13 cellular contexts compared by ENCODE assay signal in genomic region chr2:111617299-111617803, GRCh38.
A peak's percentile ranks its signal among the peaks of the same experiment; 100 is the strongest.
DNase-seq lines count a peak whose midpoint lies in the region; ATAC-seq and TF ChIP-seq lines count a peak whose summit lies in the region.
"Had no signal": no experiment of that assay in that cellular context is flagged by ENCODE, and none has a peak within 500 bp of the region (broad histone marks: within the 10 kb centered on the region; RNA-seq: fewer than 3 reads in every experiment).

No MANE protein-coding gene starts in this region.

- in situ Hi-C loops in mammary epithelial cell (cut with MboI; ENCODE audit: low sequenced_read_pairs in 2 of 2), result no loop called here

- no peak for TF ChIP-seq CTCF in MCF 10A (IDR thresholded peaks at IDR 0.05; ENCODE audit: unreplicated experiment)
- TF ChIP-seq CTCF in breast epithelium (IDR thresholded peaks at IDR 0.05), result no peak
- no peak for TF ChIP-seq CTCF in mammary epithelial cell (conservative IDR thresholded peaks at IDR 0.05 in 1 of 2, IDR thresholded peaks at IDR 0.05 in 1 of 2; ENCODE audit: extremely low read depth in 1 of 2, insufficient read depth in 1 of 2, low read depth in 1 of 2, low read length in 2 of 2)
- no peak for TF ChIP-seq CTCF in tibial artery (IDR thresholded peaks at IDR 0.05)

- H3K27me3 Mint-ChIP-seq in MCF 10A (ENCODE audit: insufficient read depth, unreplicated experiment), result no peaks in the 10 kb centered on the region
- H3K27me3 Mint-ChIP-seq in activated CD4-positive, alpha-beta T cell treated with anti-CD3 and anti-CD28 coated beads, Interleukin-2, amount 10 ng/mL, durations not matched to agents 24 days and 14 days, result peaks cover 12% of the 10 kb centered on the region

- no peaks in the 10 kb centered on the region for H3K36me3 Mint-ChIP-seq in MCF 10A (ENCODE audit: insufficient read depth, unreplicated experiment)
- H3K36me3 Mint-ChIP-seq in activated CD4-positive, alpha-beta T cell treated with anti-CD3 and anti-CD28 coated beads, Interleukin-2, amount 10 ng/mL, durations not matched to agents 24 days and 14 days (ENCODE audit: low read depth), result no peaks in the 10 kb centered on the region
- H3K36me3 Mint-ChIP-seq: activated CD8-positive, alpha-beta memory T cell treated with anti-CD3 and anti-CD28 coated beads, Interleukin-2, amount 10 ng/mL, durations not matched to agents 7 days and 5 days; memory B cell had no signal

- peak overlapping the region; percentile 7 for H3K4me2 ChIP-seq in mammary epithelial cell (ENCODE audit: insufficient read depth, low read depth, low read length)

- DNase-seq in MCF 10A (ENCODE audit: unreplicated experiment), result peak; percentile 27
- DNase-seq in breast epithelium (ENCODE audit: low spot score in 2 of 2), result no peak
- DNase-seq in mammary epithelial cell, result no peak
- DNase-seq in kidney glomerular epithelial cell (lab: John Stamatoyannopoulos, UW), result peak; percentile 14
- DNase-seq in cerebellar cortex (ENCODE audit: low spot score), result no peak
- no peak for DNase-seq in activated CD4-positive, alpha-beta T cell treated with anti-CD3 and anti-CD28 coated beads, Interleukin-2, amount 10 ng/mL, durations not matched to agents 24 days and 14 days
- no peak for DNase-seq in tibial artery
- DNase-seq: activated CD8-positive, alpha-beta memory T cell treated with anti-CD3 and anti-CD28 coated beads, Interleukin-2, amount 10 ng/mL, durations not matched to agents 7 days and 5 days; activated naive CD4-positive, alpha-beta T cell treated with anti-CD3 and anti-CD28 coated beads, Interleukin-2, amount 50 U/mL, for 16 hours; colonic mucosa; small intestine had no signal

- H3K4me3 Mint-ChIP-seq in MCF 10A (ENCODE audit: unreplicated experiment), result no peak overlapping the region
- H3K4me3 Mint-ChIP-seq in activated CD4-positive, alpha-beta T cell treated with anti-CD3 and anti-CD28 coated beads, Interleukin-2, amount 10 ng/mL, durations not matched to agents 24 days and 14 days, result no peak overlapping the region
- H3K4me3 Mint-ChIP-seq: activated CD8-positive, alpha-beta memory T cell treated with anti-CD3 and anti-CD28 coated beads, Interleukin-2, amount 10 ng/mL, durations not matched to agents 7 days and 5 days; memory B cell had no signal

- dilution Hi-C loops in mammary epithelial cell (cut with HindIII; ENCODE audit: low sequenced_read_pairs), result no loop called here

- BruUV-seq in MCF 10A (replicated peaks; lab: Mats Ljungman, UMichigan) (no TSS peak), mammary epithelial cell (replicated peaks; lab: Mats Ljungman, UMichigan) (no TSS peak)

- H3K36me3 ChIP-seq in breast epithelium (no peaks in the 10 kb centered on the region), mammary epithelial cell (ENCODE audit: insufficient read depth, low read length) (no peaks in the 10 kb centered on the region), tibial artery (no peaks in the 10 kb centered on the region)
- H3K36me3 ChIP-seq: colonic mucosa had no signal

- no peaks in the 10 kb centered on the region for H3K9me3 Mint-ChIP-seq in MCF 10A (ENCODE audit: unreplicated experiment)
- no peaks in the 10 kb centered on the region for H3K9me3 Mint-ChIP-seq in activated CD4-positive, alpha-beta T cell treated with anti-CD3 and anti-CD28 coated beads, Interleukin-2, amount 10 ng/mL, durations not matched to agents 24 days and 14 days
- H3K9me3 Mint-ChIP-seq: memory B cell had no signal

- ATAC-seq in GM18519 (IDR thresholded peaks at IDR 0.05; ENCODE audit: low FRiP score, unreplicated experiment), result no peak
- ATAC-seq: activated CD8-positive, alpha-beta memory T cell treated with anti-CD3 and anti-CD28 coated beads, Interleukin-2, amount 10 ng/mL, durations not matched to agents 7 days and 5 days had no signal

- H3K27ac Mint-ChIP-seq in MCF 10A (ENCODE audit: low read depth, unreplicated experiment), result no peak overlapping the region
- H3K27ac Mint-ChIP-seq in activated CD4-positive, alpha-beta T cell treated with anti-CD3 and anti-CD28 coated beads, Interleukin-2, amount 10 ng/mL, durations not matched to agents 24 days and 14 days, result no peak overlapping the region
- H3K27ac Mint-ChIP-seq: activated CD8-positive, alpha-beta memory T cell treated with anti-CD3 and anti-CD28 coated beads, Interleukin-2, amount 10 ng/mL, durations not matched to agents 7 days and 5 days; memory B cell had no signal

- CTCF ChIA-PET in MCF 10A (lab: Yijun Ruan, JAX) (no interaction called here), mammary epithelial cell (lab: Charles Lee; ENCODE audit: low non-redundant PET) (no interaction called here)

- H3K27me3 ChIP-seq in breast epithelium (no peaks in the 10 kb centered on the region), mammary epithelial cell (ENCODE audit: insufficient read depth, low read length) (no peaks in the 10 kb centered on the region), tibial artery (no peaks in the 10 kb centered on the region)
- H3K27me3 ChIP-seq: colonic mucosa had no signal

- H3K4me3 ChIP-seq in breast epithelium (no peak overlapping the region), mammary epithelial cell (replicated peaks in 1 of 3; ENCODE audit: insufficient read depth in 1 of 3, low read depth in 2 of 3, low read length in 3 of 3) (no peak overlapping the region), tibial artery (no peak overlapping the region)
- H3K4me3 ChIP-seq: colonic mucosa had no signal

- WGBS in mammary epithelial cell (ENCODE audit: low coverage, missing lambda C conversion rate), result 22% methylated on average over 3 of the region's 3 CpGs

- intact Hi-C loops in MCF 10A (cut with micrococcal nuclease) (no loop called here), breast epithelium (cut with DNase I; ENCODE audit: low total_unique reads) (no loop called here), mammary epithelial cell (cut with micrococcal nuclease) (no loop called here), tibial artery (cut with DNase I; ENCODE audit: low total_unique reads) (no loop called here)
- intact Hi-C loops in activated CD4-positive, alpha-beta T cell treated with anti-CD3 and anti-CD28 coated beads, Interleukin-2, amount 10 ng/mL, durations not matched to agents 24 days and 14 days (cut with micrococcal nuclease), result no loop called here

- no peaks in the 10 kb centered on the region for H4K20me1 ChIP-seq in mammary epithelial cell (ENCODE audit: insufficient read depth, low read length)

- H3K4me1 ChIP-seq in breast epithelium (peaks cover 0 to 6% of the 10 kb centered on the region in 2 donors), mammary epithelial cell (ENCODE audit: insufficient read depth, low read length) (peaks cover 19% of the 10 kb centered on the region), tibial artery (peaks cover 0 to 28% (median 22%) of the 10 kb centered on the region in 4 donors)
- H3K4me1 ChIP-seq: colonic mucosa had no signal

- POLR2A ChIA-PET in MCF 10A (lab: Yijun Ruan, JAX), result interaction anchor here (0.6 to 1.2 kb wide), 2 partner anchors 82 to 158 kb away, joined by 3 read pairs; no protein-coding TSS in a partner anchor

- H3K4me1 Mint-ChIP-seq in MCF 10A (ENCODE audit: insufficient read depth, unreplicated experiment), result peaks cover 24% of the 10 kb centered on the region
- H3K4me1 Mint-ChIP-seq in activated CD4-positive, alpha-beta T cell treated with anti-CD3 and anti-CD28 coated beads, Interleukin-2, amount 10 ng/mL, durations not matched to agents 24 days and 14 days, result peaks cover 7% of the 10 kb centered on the region
- H3K4me1 Mint-ChIP-seq: memory B cell had no signal

- no peaks in the 10 kb centered on the region for H3K79me2 ChIP-seq in mammary epithelial cell (ENCODE audit: insufficient read depth, low read length)

- H3K9ac ChIP-seq in mammary epithelial cell (ENCODE audit: insufficient read depth, low read length), result no peak overlapping the region

- H3K27ac ChIP-seq in breast epithelium (no peak overlapping the region), mammary epithelial cell (ENCODE audit: insufficient read depth, low read depth, low read length) (no peak overlapping the region), tibial artery (peak overlapping the region in 1 of 2 donors; percentile 62)
- H3K27ac ChIP-seq: colonic mucosa had no signal

- TF ChIP-seq POLR2A in breast epithelium (IDR thresholded peaks at IDR 0.05), result no peak

- H2AFZ ChIP-seq in mammary epithelial cell (ENCODE audit: low read depth, low read length), result peak overlapping the region; percentile 67

- H3K9me3 ChIP-seq in breast epithelium, result no peaks in the 10 kb centered on the region
- H3K9me3 ChIP-seq in mammary epithelial cell (replicated peaks; ENCODE audit: insufficient read depth, low read length), result no peaks in the 10 kb centered on the region
- no peaks in the 10 kb centered on the region for H3K9me3 ChIP-seq in tibial artery
- H3K9me3 ChIP-seq: colonic mucosa had no signal

Comparison
In these comparisons a context has a peak if more than half of its experiments do, and no peak if none do; other contexts are left out.
1. DNase-seq: peak in MCF 10A (single experiment) and kidney glomerular epithelial cell (single experiment); none in breast epithelium (0 of 2), mammary epithelial cell (single experiment), cerebellar cortex (single experiment), activated CD4-positive, alpha-beta T cell treated with anti-CD3 and anti-CD28 coated beads, Interleukin-2, amount 10 ng/mL, durations not matched to agents 24 days and 14 days (single experiment) and tibial artery (0 of 2).